32 cellular contexts compared by ENCODE assay signal in genomic region chr15:72936237-72936636, GRCh38.
"Had no signal": no experiment of that assay in that cellular context is flagged by ENCODE, and none has a peak within 500 bp of the region (broad histone marks: within the 10 kb centered on the region; RNA-seq: fewer than 3 reads in every experiment).

No MANE protein-coding gene starts in this region.

- H3K9me3 ChIP-seq: esophagus muscularis mucosa, gastrocnemius medialis, heart left ventricle had no signal

- H3K27me3 ChIP-seq: brain microvascular endothelial cell, gastrocnemius medialis had no signal

- H3K9me3 Mint-ChIP-seq: activated B cell treated with CpG ODN at 0.5 μM for 24 hours; activated CD4-positive, alpha-beta memory T cell treated with anti-CD3 and anti-CD28 coated beads for 36 hours; activated CD4-positive, alpha-beta T cell treated with anti-CD3 and anti-CD28 coated beads, Interleukin-2, amount 10 ng/mL, durations not matched to agents 24 days and 14 days; activated naive CD4-positive, alpha-beta T cell treated with anti-CD3 and anti-CD28 coated beads for 36 hours; activated T-helper 1 cell treated with anti-CD3 and anti-CD28 coated beads, Interleukin-12 subunit alpha, Interleukin-12 subunit beta, Interleukin-2, Interleukin-4 antibody, amounts not matched to agents 30 ng/mL and 10 ng/mL and 1 ng/mL, durations not matched to agents 14 hours and 24 hours and 36 hours; activated T-helper 2 cell treated with anti-CD3 and anti-CD28 coated beads, Interferon-gamma antibody, Interleukin-2, Interleukin-4, amounts not matched to agents 10 μg/mL and 5 μg/mL and 100 μg/mL, durations not matched to agents 14 hours and 24 hours and 36 hours; central memory CD8-positive, alpha-beta T cell; dendritic cell treated with granulocyte-macrophage colony-stimulating factor and Interleukin-4, amounts not matched to agents 40 ng/mL and 50 ng/mL, for 4 days; effector memory CD8-positive, alpha-beta T cell; T-helper 2 cell treated with Interferon-gamma antibody and Interleukin-4, amounts not matched to agents 5 μg/mL and 100 μg/mL, for 36 hours had no signal

- H3K27ac Mint-ChIP-seq: activated B cell treated with CpG ODN at 0.5 μM for 24 hours; activated CD4-positive, alpha-beta memory T cell treated with anti-CD3 and anti-CD28 coated beads for 36 hours; activated CD4-positive, alpha-beta T cell treated with anti-CD3 and anti-CD28 coated beads, Interleukin-2, amount 10 ng/mL, durations not matched to agents 24 days and 14 days; activated CD8-positive, alpha-beta memory T cell treated with anti-CD3 and anti-CD28 coated beads, Interleukin-2, amount 10 ng/mL, durations not matched to agents 7 days and 5 days; activated CD8-positive, alpha-beta T cell treated with anti-CD3 and anti-CD28 coated beads, Interleukin-2, amount 10 ng/mL, durations not matched to agents 7 days and 5 days; activated naive CD4-positive, alpha-beta T cell treated with anti-CD3 and anti-CD28 coated beads for 36 hours; activated naive CD8-positive, alpha-beta T cell; activated T-helper 1 cell treated with anti-CD3 and anti-CD28 coated beads, Interleukin-12 subunit alpha, Interleukin-12 subunit beta, Interleukin-2, Interleukin-4 antibody, amounts not matched to agents 30 ng/mL and 10 ng/mL and 1 ng/mL, durations not matched to agents 14 hours and 24 hours and 36 hours; activated T-helper 2 cell treated with anti-CD3 and anti-CD28 coated beads, Interferon-gamma antibody, Interleukin-2, Interleukin-4, amounts not matched to agents 10 μg/mL and 5 μg/mL and 100 μg/mL, durations not matched to agents 14 hours and 24 hours and 36 hours; dendritic cell treated with granulocyte-macrophage colony-stimulating factor and Interleukin-4, amounts not matched to agents 40 ng/mL and 50 ng/mL, for 4 days; T-helper 17 cell; T-helper 2 cell treated with Interferon-gamma antibody and Interleukin-4, amounts not matched to agents 5 μg/mL and 100 μg/mL, for 36 hours had no signal

- H3K4me1 ChIP-seq: esophagus muscularis mucosa, foreskin keratinocyte, gastrocnemius medialis, heart left ventricle had no signal

- H3K36me3 ChIP-seq: brain microvascular endothelial cell, esophagus muscularis mucosa, gastrocnemius medialis, heart left ventricle, WERI-Rb-1 had no signal

- DNase-seq: activated B cell treated with CpG ODN at 0.5 μM for 24 hours; activated CD4-positive, alpha-beta memory T cell treated with anti-CD3 and anti-CD28 coated beads for 36 hours; activated CD8-positive, alpha-beta memory T cell treated with anti-CD3 and anti-CD28 coated beads, Interleukin-2, amount 10 ng/mL, durations not matched to agents 7 days and 5 days; activated CD8-positive, alpha-beta memory T cell treated with anti-CD3 and anti-CD28 coated beads, Interleukin-2, amount 50 U/mL, for 4 hours; activated CD8-positive, alpha-beta T cell treated with anti-CD3 and anti-CD28 coated beads, Interleukin-2, amount 10 ng/mL, durations not matched to agents 7 days and 5 days; activated effector memory CD4-positive, alpha-beta T cell treated with anti-CD3 and anti-CD28 coated beads, Interleukin-2, amount 50 U/mL, for 16 hours; activated naive CD4-positive, alpha-beta T cell treated with anti-CD3 and anti-CD28 coated beads for 36 hours; activated T-cell treated with anti-CD3 and anti-CD28 coated beads, Interleukin-2, amount 50 U/mL, for 1 hour; activated T-cell treated with anti-CD3 and anti-CD28 coated beads, Interleukin-2, amount 50 U/mL, for 48 hours; amniotic stem cell; anterior cingulate cortex; brain microvascular endothelial cell; dorsolateral prefrontal cortex; effector memory CD8-positive, alpha-beta T cell; erythroblast; foreskin keratinocyte; gastrocnemius medialis; glutamatergic neuron; heart left ventricle; T-helper 1 cell; T-helper 17 cell; T1000; WERI-Rb-1 had no signal

- H3K4me3 ChIP-seq: coronary artery, dorsolateral prefrontal cortex, esophagus muscularis mucosa, gastrocnemius medialis, heart left ventricle had no signal

- H3K4me3 Mint-ChIP-seq: activated B cell treated with CpG ODN at 0.5 μM for 24 hours; activated CD4-positive, alpha-beta memory T cell treated with anti-CD3 and anti-CD28 coated beads for 36 hours; activated CD4-positive, alpha-beta T cell treated with anti-CD3 and anti-CD28 coated beads, Interleukin-2, amount 10 ng/mL, durations not matched to agents 24 days and 14 days; activated CD8-positive, alpha-beta memory T cell treated with anti-CD3 and anti-CD28 coated beads, Interleukin-2, amount 10 ng/mL, durations not matched to agents 7 days and 5 days; activated CD8-positive, alpha-beta T cell treated with anti-CD3 and anti-CD28 coated beads, Interleukin-2, amount 10 ng/mL, durations not matched to agents 7 days and 5 days; activated naive CD4-positive, alpha-beta T cell treated with anti-CD3 and anti-CD28 coated beads for 36 hours; activated naive CD8-positive, alpha-beta T cell; activated T-helper 1 cell treated with anti-CD3 and anti-CD28 coated beads, Interleukin-12 subunit alpha, Interleukin-12 subunit beta, Interleukin-2, Interleukin-4 antibody, amounts not matched to agents 30 ng/mL and 10 ng/mL and 1 ng/mL, durations not matched to agents 14 hours and 24 hours and 36 hours; central memory CD8-positive, alpha-beta T cell; dendritic cell treated with granulocyte-macrophage colony-stimulating factor and Interleukin-4, amounts not matched to agents 40 ng/mL and 50 ng/mL, for 4 days; effector memory CD8-positive, alpha-beta T cell; T-helper 17 cell; T-helper 2 cell treated with Interferon-gamma antibody and Interleukin-4, amounts not matched to agents 5 μg/mL and 100 μg/mL, for 36 hours had no signal

- H3K36me3 Mint-ChIP-seq: activated CD4-positive, alpha-beta memory T cell treated with anti-CD3 and anti-CD28 coated beads for 36 hours; activated CD8-positive, alpha-beta memory T cell treated with anti-CD3 and anti-CD28 coated beads, Interleukin-2, amount 10 ng/mL, durations not matched to agents 7 days and 5 days; activated naive CD8-positive, alpha-beta T cell had no signal

- H3K27ac ChIP-seq: brain microvascular endothelial cell, coronary artery, dorsolateral prefrontal cortex, esophagus muscularis mucosa, foreskin keratinocyte, gastrocnemius medialis, heart left ventricle, WERI-Rb-1 had no signal

- H3K4me1 Mint-ChIP-seq: activated B cell treated with CpG ODN at 0.5 μM for 24 hours; activated CD8-positive, alpha-beta memory T cell treated with anti-CD3 and anti-CD28 coated beads, Interleukin-2, amount 10 ng/mL, durations not matched to agents 7 days and 5 days; central memory CD8-positive, alpha-beta T cell had no signal
